Comparison of ENCODE assay signal across 10 cellular contexts in the genomic region with DNA sequence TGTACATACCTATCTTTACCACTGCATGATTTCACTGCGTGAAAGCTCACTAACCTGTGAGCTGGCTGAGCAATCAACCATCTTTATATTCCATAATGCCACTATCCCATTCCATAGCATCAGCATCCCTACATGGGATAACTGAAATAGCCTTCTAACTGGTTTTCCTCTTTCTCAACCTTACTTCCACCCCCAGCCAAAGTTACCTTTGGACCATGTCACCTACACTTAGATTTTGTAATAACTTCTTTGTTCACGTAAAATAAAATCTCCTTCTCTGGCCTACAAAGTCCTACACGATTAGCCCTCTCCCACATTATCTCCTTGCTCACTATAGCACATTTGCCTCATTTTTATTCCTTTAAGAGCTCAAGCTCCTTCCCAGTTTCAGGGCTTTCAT. TPM values are rescaled to one million over a fixed set of nuclear protein-coding genes. Genes with fewer than 3 reads are reported as not detected.
DNase-seq lines count a peak whose midpoint lies in the region; ATAC-seq, FAIRE-seq and TF ChIP-seq lines count a peak whose summit lies in the region.
"Had no signal": no experiment of that assay in that cellular context is flagged by ENCODE, and none has a peak within 500 bp of the region (broad histone marks: within the 10 kb centered on the region; RNA-seq: fewer than 3 reads in every experiment).

No MANE protein-coding gene starts in this region.

- H4K20me1 ChIP-seq in OCI-LY1 (ENCODE audit: insufficient read depth, low read length) (no peaks in the 10 kb centered on the region), H1 (replicated peaks in 1 of 2; ENCODE audit: control insufficient read depth in 1 of 2, insufficient read depth in 2 of 2, low read length in 2 of 2) (peaks cover 8 to 9% of the 10 kb centered on the region in 2 experiments)

- H3K4me1 Mint-ChIP-seq in activated T-cell treated with anti-CD3 and anti-CD28 coated beads, Interleukin-2, amount 50 U/mL, for 24 hours (ENCODE audit: low read depth) = peaks cover 71% of the 10 kb centered on the region

- H3K27ac ChIP-seq in OCI-LY1 (ENCODE audit: low read depth, low read length, poor library complexity, severe bottlenecking) = no peak overlapping the region
- no peak overlapping the region for H3K27ac ChIP-seq in H1 (ENCODE audit: low read depth, low read length)

- no peaks in the 10 kb centered on the region for H3K27me3 Mint-ChIP-seq in activated T-cell treated with anti-CD3 and anti-CD28 coated beads, Interleukin-2, amount 50 U/mL, for 24 hours

- no peaks in the 10 kb centered on the region for H3K79me1 ChIP-seq in H1 (ENCODE audit: low read depth, low read length)

- no peak overlapping the region for H4K91ac ChIP-seq in H1 (replicated peaks; ENCODE audit: insufficient read length, low read length)

- CTCF ChIA-PET in H1 (lab: Charles Lee; ENCODE audit: partially characterized antibody) = interaction anchor here (0.9 to 2.2 kb wide), 6 partner anchors 12 to 991 kb away, joined by 3 to 10 read pairs (median 3); no protein-coding TSS in a partner anchor

- H3K18ac ChIP-seq in H1 (ENCODE audit: extremely low read depth, low read length) = no peak overlapping the region

- no peak overlapping the region for H4K5ac ChIP-seq in H1 (ENCODE audit: insufficient read length, low read depth, low read length)

- no peak for TF ChIP-seq POLR2A in H1 (IDR thresholded peaks at IDR 0.05; ENCODE audit: control extremely low read depth in 1 of 2, low read depth in 2 of 2, low read length in 2 of 2)

- H3K4me3 Mint-ChIP-seq in activated T-cell treated with anti-CD3 and anti-CD28 coated beads, Interleukin-2, amount 50 U/mL, for 24 hours = peak overlapping the region; percentile 100

- H3K9me3 ChIP-seq in OCI-LY1 (ENCODE audit: low read length) (no peaks in the 10 kb centered on the region), H1 (ENCODE audit: insufficient read depth in 2 of 2, low read depth in 1 of 2, low read length in 1 of 2) (no peaks in the 10 kb centered on the region), skeletal muscle satellite cell (replicated peaks; ENCODE audit: low read length) (no peaks in the 10 kb centered on the region)

- H3K4me2 ChIP-seq in OCI-LY1 (ENCODE audit: low read length) = peak overlapping the region; percentile 93
- peak overlapping the region; percentile 29 to 87; a peak in 3 of 4 replicates for H3K4me2 ChIP-seq in H1 (ENCODE audit: insufficient read depth in 1 of 2, low read depth in 2 of 2, low read length in 2 of 2)
- H3K4me2 ChIP-seq in skeletal muscle satellite cell (ENCODE audit: low read length) = peak overlapping the region; percentile 88

- no peak overlapping the region for H2BK20ac ChIP-seq in H1 (ENCODE audit: low read length)

- FAIRE-seq in H1 (lab: Jason Lieb, UNC) = no peak
- FAIRE-seq: bronchial epithelial cell had no signal

- peaks cover 91% of the 10 kb centered on the region for H3K36me3 Mint-ChIP-seq in activated T-cell treated with anti-CD3 and anti-CD28 coated beads, Interleukin-2, amount 50 U/mL, for 24 hours (ENCODE audit: low read depth)

- no peak for DNase-seq in activated T-cell treated with anti-CD3 and anti-CD28 coated beads, Interleukin-2, amount 50 U/mL, for 24 hours
- no peak for DNase-seq in activated T-cell treated with anti-CD3 and anti-CD28 coated beads, Interleukin-2, amount 50 U/mL, for 48 hours
- no peak for DNase-seq in H1 (ENCODE audit: low read depth in 1 of 2, low spot score in 2 of 2)
- no peak for DNase-seq in NCI-H1048 (lab: John Stamatoyannopoulos, UW)
- DNase-seq in SKM-1 (lab: John Stamatoyannopoulos, UW; ENCODE audit: unreplicated experiment) = no peak
- DNase-seq: NCI-H1417 treated with DMSO at 0.1 percent for 48 hours had no signal

- H3K9me3 Mint-ChIP-seq in activated T-cell treated with anti-CD3 and anti-CD28 coated beads, Interleukin-2, amount 50 U/mL, for 24 hours = no peaks in the 10 kb centered on the region

- H3K9me2 ChIP-seq in OCI-LY1 (ENCODE audit: low read depth, low read length) = no peaks in the 10 kb centered on the region

- H3K27ac Mint-ChIP-seq in activated T-cell treated with anti-CD3 and anti-CD28 coated beads, Interleukin-2, amount 50 U/mL, for 24 hours = peak overlapping the region; percentile 68

- no peak overlapping the region for H4K8ac ChIP-seq in H1 (ENCODE audit: extremely low read depth, insufficient read depth, low read length)

- WGBS in H1 (ENCODE audit: extremely low coverage in 1 of 2, insufficient coverage in 1 of 2, insufficient read length in 1 of 2, insufficient replicate concordance in 2 of 2, low coverage in 1 of 2, low lambda C conversion rate in 2 of 2, missing lambda C conversion rate in 1 of 2), 2 experiments = 58% methylated on average over 3 of the region's 3 CpGs; no CpG with 5 or more reads in 1 of the 2 experiments

- peaks cover 80% of the 10 kb centered on the region for H3K79me2 ChIP-seq in OCI-LY1 (ENCODE audit: insufficient read depth, low read length)
- peaks cover 33 to 92% of the 10 kb centered on the region in 2 experiments for H3K79me2 ChIP-seq in H1 (ENCODE audit: control insufficient read depth in 1 of 2, insufficient read depth in 2 of 2, low read length in 2 of 2)

- no peak overlapping the region for H2BK12ac ChIP-seq in H1 (ENCODE audit: low read depth, low read length)

- H2BK120ac ChIP-seq in H1 (replicated peaks; ENCODE audit: low read depth, low read length) = no peak overlapping the region

- H3K4me3 ChIP-seq in OCI-LY1 (ENCODE audit: low read depth, low read length, poor library complexity, severe bottlenecking) = peak overlapping the region; percentile 86
- H3K4me3 ChIP-seq in H1 (ENCODE audit: extremely low read depth in 1 of 4, insufficient read depth in 2 of 4, low read depth in 3 of 4, low read length in 4 of 4) = peak overlapping the region in 1 of 4 experiments; percentile 98; a peak in 1 of 8 replicates
- no peak overlapping the region for H3K4me3 ChIP-seq in skeletal muscle satellite cell (ENCODE audit: low read length)

- POLR2A ChIA-PET in H1 (lab: Charles Lee; ENCODE audit: partially characterized antibody) = interaction anchor here (0.7 to 13.6 kb wide), 5 partner anchors 12 to 336 kb away, joined by 3 to 112 read pairs (median 4); partner anchors contain the start of gene C7orf25

- H3K4me1 ChIP-seq in OCI-LY1 (ENCODE audit: insufficient read depth, low read length, severe bottlenecking) (peaks cover 74% of the 10 kb centered on the region), H1 (replicated peaks in 1 of 4; ENCODE audit: control insufficient read depth in 3 of 4, insufficient read depth in 4 of 4, low read length in 3 of 4) (peaks cover 0 to 4% (median 0%) of the 10 kb centered on the region in 4 experiments; a peak in 2 of 7 replicates), skeletal muscle satellite cell (ENCODE audit: control insufficient read depth, insufficient read depth, low read length) (peaks cover 28% of the 10 kb centered on the region)

- H3K27me3 ChIP-seq in OCI-LY1 (ENCODE audit: insufficient read depth, low read length) (no peaks in the 10 kb centered on the region), H1 (replicated peaks in 1 of 4; ENCODE audit: control insufficient read depth in 3 of 4, extremely low read depth in 1 of 4, insufficient read depth in 3 of 4, low read length in 3 of 4) (no peaks in the 10 kb centered on the region), skeletal muscle satellite cell (ENCODE audit: control insufficient read depth, insufficient read depth, low read length) (no peaks in the 10 kb centered on the region)

- no peaks in the 10 kb centered on the region for H3F3A ChIP-seq in OCI-LY1 (ENCODE audit: insufficient read depth, low read length)

- no peak overlapping the region for H2BK5ac ChIP-seq in H1 (ENCODE audit: low read depth, low read length)

- no peak overlapping the region for H3K56ac ChIP-seq in H1 (replicated peaks; ENCODE audit: insufficient read length, low read depth, low read length)

- no peak overlapping the region for H3K4ac ChIP-seq in H1 (replicated peaks; ENCODE audit: insufficient read length, low read depth, low read length)

- H3K23me2 ChIP-seq in H1 (ENCODE audit: low read depth, low read length) = peaks cover 9% of the 10 kb centered on the region; the same call in 1 of the 2 replicates

- no peak overlapping the region for H3K23ac ChIP-seq in H1 (ENCODE audit: insufficient read length)

- peaks cover 43% of the 10 kb centered on the region for H3K36me3 ChIP-seq in OCI-LY1 (ENCODE audit: insufficient read depth, low read length)
- peaks cover 13 to 29% (median 24%) of the 10 kb centered on the region in 4 experiments for H3K36me3 ChIP-seq in H1 (ENCODE audit: control insufficient read depth in 2 of 4, insufficient read depth in 4 of 4, low read length in 3 of 4)
- peaks cover 21% of the 10 kb centered on the region for H3K36me3 ChIP-seq in skeletal muscle satellite cell (ENCODE audit: insufficient read depth, low read length)

- no peak for TF ChIP-seq RAD21 in H1 (IDR thresholded peaks at IDR 0.05 in 1 of 2, conservative IDR thresholded peaks at IDR 0.05 in 1 of 2; ENCODE audit: low read depth in 2 of 2, low read length in 2 of 2)

- no peak overlapping the region for H2BK15ac ChIP-seq in H1 (ENCODE audit: low read length)

- no peak overlapping the region for H3K14ac ChIP-seq in H1 (ENCODE audit: insufficient read length)

- H2AK5ac ChIP-seq in H1 (ENCODE audit: low read depth, low read length) = no peak overlapping the region

- TF ChIP-seq EP300 in H1 (IDR thresholded peaks at IDR 0.05; ENCODE audit: borderline replicate concordance in 1 of 2, low read depth in 2 of 2, low read length in 2 of 2) = no peak

- H3K9ac ChIP-seq in OCI-LY1 (ENCODE audit: low read length) (0 out of 2 replicates have a peak overlapping the region, but pooled peaks have one; percentile 2), H1 (replicated peaks in 1 of 4; ENCODE audit: extremely low read depth in 1 of 4, low read depth in 3 of 4, low read length in 3 of 4) (no peak overlapping the region), skeletal muscle satellite cell (ENCODE audit: low read depth, low read length) (no peak overlapping the region)

- no peak for ATAC-seq in GM21367 (IDR thresholded peaks at IDR 0.05; ENCODE audit: unreplicated experiment)

- TF ChIP-seq CTCF in OCI-LY1 (IDR thresholded peaks at IDR 0.05; ENCODE audit: low read length) (no peak), H1 (IDR thresholded peaks at IDR 0.05; ENCODE audit: control extremely low read depth in 1 of 3, insufficient read depth in 1 of 3, low read depth in 1 of 3, low read length in 3 of 3) (no peak)

- no peak overlapping the region for H2AFZ ChIP-seq in OCI-LY1 (ENCODE audit: low read length)
- no peak overlapping the region for H2AFZ ChIP-seq in H1 (ENCODE audit: low read length)

RNA-seq across cellular contexts. Expression of gene PSMA2, which starts 2.5 kb away (rescaled TPM):
- total RNA-seq in H1 (2021; fragmentation: NEBNext Ultra II Directional; extraction: Animal tissue kit (Norgen Biotek cat#: 25700)) = 243 and 259 TPM in 2 replicates
- polyA plus RNA-seq in H1 (2011; rRNA removed) = 92.8 and 211 TPM in 2 replicates
- polyA plus RNA-seq in H1 (2011; cell fraction: cytosol; rRNA removed) = 229 TPM
- polyA plus RNA-seq in H1 (2011; cell fraction: nucleus; rRNA removed) = 27.7 TPM
- 210 to 360 TPM (median 228 TPM) in 4 replicates for polyA plus RNA-seq in H1 (2012, experiment 1 of 2)
- polyA plus RNA-seq in H1 (2012, experiment 2 of 2) = 126 TPM
- polyA plus RNA-seq in H1 (2013, experiment 1 of 2) = 330 TPM
- 334 TPM for polyA plus RNA-seq in H1 (2013, experiment 2 of 2)
- polyA minus RNA-seq in H1 (2011; rRNA and poly(A)+ RNA removed) = 41.6 and 68.9 TPM in 2 replicates
- polyA minus RNA-seq in H1 (2011; cell fraction: cytosol; rRNA and poly(A)+ RNA removed) = 62.6 TPM
- 31.2 TPM for polyA minus RNA-seq in H1 (2011; cell fraction: nucleus; rRNA and poly(A)+ RNA removed)
- total RNA-seq in skeletal muscle satellite cell (2012; rRNA removed) = 100 and 106 TPM in 2 replicates

RNA-seq across cellular contexts. Expression of gene MRPL32, which starts 2.7 kb away (rescaled TPM):
- 94.0 and 97.2 TPM in 2 replicates for total RNA-seq in H1 (2021; fragmentation: NEBNext Ultra II Directional; extraction: Animal tissue kit (Norgen Biotek cat#: 25700))
- polyA plus RNA-seq in H1 (2011; rRNA removed) = 40.2 and 50.9 TPM in 2 replicates
- polyA plus RNA-seq in H1 (2011; cell fraction: cytosol; rRNA removed) = 72.1 TPM
- polyA plus RNA-seq in H1 (2011; cell fraction: nucleus; rRNA removed) = 45.0 TPM
- polyA plus RNA-seq in H1 (2012, experiment 1 of 2) = 60.3 to 89.0 TPM (median 69.3 TPM) in 4 replicates
- polyA plus RNA-seq in H1 (2012, experiment 2 of 2) = 42.6 TPM
- polyA plus RNA-seq in H1 (2013, experiment 1 of 2) = 123 TPM
- 137 TPM for polyA plus RNA-seq in H1 (2013, experiment 2 of 2)
- 21.0 and 35.4 TPM in 2 replicates for polyA minus RNA-seq in H1 (2011; rRNA and poly(A)+ RNA removed)
- 29.7 TPM for polyA minus RNA-seq in H1 (2011; cell fraction: cytosol; rRNA and poly(A)+ RNA removed)
- 20.6 TPM for polyA minus RNA-seq in H1 (2011; cell fraction: nucleus; rRNA and poly(A)+ RNA removed)
- total RNA-seq in skeletal muscle satellite cell (2012; rRNA removed) = 60.9 and 71.5 TPM in 2 replicates

RNA-seq across cellular contexts. Expression of gene C7orf25, which starts 17.6 kb away (rescaled TPM):
- 2.6 and 4.5 TPM in 2 replicates for total RNA-seq in H1 (2021; fragmentation: NEBNext Ultra II Directional; extraction: Animal tissue kit (Norgen Biotek cat#: 25700))
- 0.70 and 1.3 TPM in 2 replicates for polyA plus RNA-seq in H1 (2011; rRNA removed)
- 3.0 TPM for polyA plus RNA-seq in H1 (2011; cell fraction: cytosol; rRNA removed)
- 1.4 TPM for polyA plus RNA-seq in H1 (2011; cell fraction: nucleus; rRNA removed)
- 2.2 to 3.9 TPM (median 2.6 TPM) in 4 replicates for polyA plus RNA-seq in H1 (2012, experiment 1 of 2)
- polyA plus RNA-seq in H1 (2012, experiment 2 of 2) = 0.71 TPM
- 4.5 TPM for polyA plus RNA-seq in H1 (2013, experiment 1 of 2)
- polyA plus RNA-seq in H1 (2013, experiment 2 of 2) = 4.0 TPM
- 2.5 and 3.1 TPM in 2 replicates for polyA minus RNA-seq in H1 (2011; rRNA and poly(A)+ RNA removed)
- polyA minus RNA-seq in H1 (2011; cell fraction: cytosol; rRNA and poly(A)+ RNA removed) = 2.1 TPM
- 7.0 TPM for polyA minus RNA-seq in H1 (2011; cell fraction: nucleus; rRNA and poly(A)+ RNA removed)
- total RNA-seq in skeletal muscle satellite cell (2012; rRNA removed) = 4.4 and 4.8 TPM in 2 replicates
